24 cellular contexts compared by ENCODE assay signal in the genomic region with DNA sequence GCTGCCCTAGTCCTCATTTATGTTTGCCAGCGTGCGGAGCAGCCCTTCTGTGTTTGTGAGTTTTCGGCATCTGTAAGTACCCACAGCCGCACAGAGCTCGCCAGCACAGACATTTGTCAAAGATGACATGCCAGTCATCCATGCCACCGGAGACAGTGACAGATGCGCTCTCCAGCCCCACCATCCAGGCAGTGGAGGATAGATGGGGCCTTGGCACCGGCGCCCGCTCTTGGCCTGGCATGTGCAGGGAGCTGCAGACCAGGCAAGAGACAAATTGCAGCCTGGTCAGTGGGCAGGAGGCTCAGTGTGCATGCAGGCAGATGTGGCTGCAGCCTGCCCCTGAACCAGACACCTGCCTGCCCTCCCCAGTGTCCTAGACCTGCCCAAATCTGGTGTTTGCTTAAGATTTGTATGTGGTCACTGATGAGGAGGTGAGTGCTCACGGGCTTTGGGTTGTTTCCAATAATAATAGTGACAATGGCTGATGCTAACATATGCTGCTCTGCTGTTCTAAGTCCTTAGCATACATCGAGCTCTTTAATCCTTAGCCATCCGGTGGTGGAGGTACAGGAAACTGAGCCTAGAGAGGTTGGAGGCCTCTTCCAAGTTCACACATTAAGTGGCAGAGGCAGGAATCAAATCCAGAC.
DNase-seq lines count a peak whose midpoint lies in the region; ATAC-seq, FAIRE-seq and TF ChIP-seq lines count a peak whose summit lies in the region.
"Had no signal": no experiment of that assay in that cellular context is flagged by ENCODE, and none has a peak within 500 bp of the region (broad histone marks: within the 10 kb centered on the region; RNA-seq: fewer than 3 reads in every experiment).

No MANE protein-coding gene starts in this region.

- peak overlapping the region; percentile 86 to 89 for H3K27ac ChIP-seq in A549
- peak overlapping the region; percentile 89 for H3K27ac ChIP-seq in epithelial cell of prostate
- H3K27ac ChIP-seq: cardiac muscle cell, dorsolateral prefrontal cortex had no signal

- H3K4me1 ChIP-seq in A549, result peaks cover 68% of the 10 kb centered on the region
- peaks cover 35% of the 10 kb centered on the region for H3K4me1 ChIP-seq in Caco-2

- H3K4me3 Mint-ChIP-seq in Caco-2 (ENCODE audit: unreplicated experiment), result no peak overlapping the region
- H3K4me3 Mint-ChIP-seq: activated T-helper 1 cell treated with anti-CD3 and anti-CD28 coated beads, Interleukin-12 subunit alpha, Interleukin-12 subunit beta, Interleukin-2, Interleukin-4 antibody, amounts not matched to agents 30 ng/mL and 10 ng/mL and 1 ng/mL, durations not matched to agents 14 hours and 24 hours and 36 hours; CD14-positive monocyte; H9; stimulated activated naive CD8-positive, alpha-beta T cell treated with anti-CD3 and anti-CD28 coated beads, Interleukin-15, Interleukin-2, amounts not matched to agents 100 ng/mL and 50 ng/mL, for 24 hours; type B pancreatic cell had no signal

- intact Hi-C loops in Caco-2 (cut with micrococcal nuclease; ENCODE audit: unreplicated experiment), result no loop called here

- TF ChIP-seq CTCF in A549 (IDR thresholded peaks at IDR 0.05), result no peak
- TF ChIP-seq CTCF in Caco-2 (IDR thresholded peaks at IDR 0.05; ENCODE audit: insufficient read depth in 1 of 2, low read depth in 1 of 2, low read length in 1 of 2, severe bottlenecking in 1 of 2, unreplicated experiment in 1 of 2), result no peak

- no peaks in the 10 kb centered on the region for H3K9me3 ChIP-seq in A549
- H3K9me3 ChIP-seq in Caco-2, result no peaks in the 10 kb centered on the region

- WGBS in A549 (ENCODE audit: missing lambda C conversion rate), result 85% methylated on average over 13 of the region's 13 CpGs

- no peak for TF ChIP-seq EP300 in A549 (IDR thresholded peaks at IDR 0.05)

- no peaks in the 10 kb centered on the region for H3K36me3 ChIP-seq in Caco-2 (ENCODE audit: control insufficient read depth, insufficient read depth, low read length)
- H3K36me3 ChIP-seq: cardiac muscle cell had no signal

- DNase-seq in A549 (ENCODE audit: low read depth in 1 of 2, low spot score in 1 of 2) (no peak), Daoy (ENCODE audit: low read depth) (peak; percentile 51), NCI-H510A (lab: John Stamatoyannopoulos, UW) (peak; percentile 15), epithelial cell of prostate (ENCODE audit: low read depth, low spot score) (no peak), dermis blood vessel endothelial cell (no peak), HCEC 1CT (no peak), Caco-2 (no peak), GM19240 (ENCODE audit: insufficient read length, low spot score) (no peak)
- DNase-seq: activated CD4-positive, CD25-positive, alpha-beta regulatory T cell; dorsolateral prefrontal cortex; glutamatergic neuron; H9; KBM-7; left ventricle myocardium superior; NCI-H1105; occipital lobe had no signal

- H3K4me3 ChIP-seq in A549, result no peak overlapping the region
- no peak overlapping the region for H3K4me3 ChIP-seq in Caco-2 (ENCODE audit: low read depth, low read length)
- H3K4me3 ChIP-seq: cardiac muscle cell, dorsolateral prefrontal cortex had no signal

- no peak for FAIRE-seq in A549 (lab: Jason Lieb, UNC)
- FAIRE-seq: GM19239 had no signal

- no peaks in the 10 kb centered on the region for H3K9me3 Mint-ChIP-seq in Caco-2 (ENCODE audit: unreplicated experiment)
- H3K9me3 Mint-ChIP-seq: H9; stimulated activated naive CD8-positive, alpha-beta T cell treated with anti-CD3 and anti-CD28 coated beads, Interleukin-15, Interleukin-2, amounts not matched to agents 100 ng/mL and 50 ng/mL, for 24 hours; type B pancreatic cell had no signal

- no peak overlapping the region for H3K4me2 ChIP-seq in A549

- peaks cover 30% of the 10 kb centered on the region for H3K4me1 Mint-ChIP-seq in Caco-2 (ENCODE audit: low read depth, unreplicated experiment)

- no peaks in the 10 kb centered on the region for H3K36me3 Mint-ChIP-seq in Caco-2 (ENCODE audit: insufficient read depth, unreplicated experiment)
- H3K36me3 Mint-ChIP-seq: CD14-positive monocyte, type B pancreatic cell had no signal

- BruUV-seq in Caco-2 (replicated peaks; lab: Mats Ljungman, UMichigan), result no TSS peak

- no peak overlapping the region for H3K27ac Mint-ChIP-seq in Caco-2 (ENCODE audit: unreplicated experiment)
- H3K27ac Mint-ChIP-seq: CD14-positive monocyte; H9; stimulated activated naive CD8-positive, alpha-beta T cell treated with anti-CD3 and anti-CD28 coated beads, Interleukin-15, Interleukin-2, amounts not matched to agents 100 ng/mL and 50 ng/mL, for 24 hours; type B pancreatic cell had no signal

- CTCF ChIA-PET in A549 (lab: Yijun Ruan, JAX), result interaction anchor here (1.0 to 1.6 kb wide), 2 partner anchors 35 to 67 kb away, joined by 3 to 4 read pairs; no protein-coding TSS in a partner anchor
- CTCF ChIA-PET in Caco-2 (lab: Charles Lee), result no interaction called here

- no peak for TF ChIP-seq RAD21 in A549 (conservative IDR thresholded peaks at IDR 0.05 in 1 of 2, IDR thresholded peaks at IDR 0.05 in 1 of 2)

- no peak for ATAC-seq in A549
- ATAC-seq: esophagus mucosa, left ventricle myocardium superior, sciatic nerve had no signal

- no peak for TF ChIP-seq POLR2A in A549 (IDR thresholded peaks at IDR 0.05; ENCODE audit: low read length)

- H3K27me3 ChIP-seq in Caco-2 (replicated peaks; ENCODE audit: control insufficient read depth, insufficient read depth, low read length), result no peaks in the 10 kb centered on the region
- H3K27me3 ChIP-seq: cardiac muscle cell had no signal

- POLR2A ChIA-PET in A549 (lab: Yijun Ruan, JAX), result no interaction called here
- POLR2A ChIA-PET in Caco-2 (lab: Charles Lee), result no interaction called here

- no peaks in the 10 kb centered on the region for H3K27me3 Mint-ChIP-seq in Caco-2 (ENCODE audit: insufficient read depth, unreplicated experiment)
- H3K27me3 Mint-ChIP-seq: stimulated activated naive CD8-positive, alpha-beta T cell treated with anti-CD3 and anti-CD28 coated beads, Interleukin-15, Interleukin-2, amounts not matched to agents 100 ng/mL and 50 ng/mL, for 24 hours had no signal

TF ChIP-seq in A549, 52 proteins besides CTCF, POLR2A, EP300 and RAD21:
- TF ChIP-seq EHMT2 (IDR thresholded peaks at IDR 0.05; ENCODE audit: low read depth), result no peak
- no peak for TF ChIP-seq HEYL (CRISPR knock-in tag; IDR thresholded peaks at IDR 0.05)
- TF ChIP-seq FOSB (CRISPR knock-in tag; IDR thresholded peaks at IDR 0.05), result no peak
- TF ChIP-seq, protein P1, sequence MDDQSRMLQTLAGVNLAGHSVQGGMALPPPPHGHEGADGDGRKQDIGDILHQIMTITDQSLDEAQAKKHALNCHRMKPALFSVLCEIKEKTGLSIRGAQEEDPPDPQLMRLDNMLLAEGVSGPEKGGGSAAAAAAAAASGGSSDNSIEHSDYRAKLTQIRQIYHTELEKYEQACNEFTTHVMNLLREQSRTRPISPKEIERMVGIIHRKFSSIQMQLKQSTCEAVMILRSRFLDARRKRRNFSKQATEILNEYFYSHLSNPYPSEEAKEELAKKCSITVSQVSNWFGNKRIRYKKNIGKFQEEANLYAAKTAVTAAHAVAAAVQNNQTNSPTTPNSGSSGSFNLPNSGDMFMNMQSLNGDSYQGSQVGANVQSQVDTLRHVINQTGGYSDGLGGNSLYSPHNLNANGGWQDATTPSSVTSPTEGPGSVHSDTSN (IDR thresholded peaks at IDR 0.05), result no peak
- no peak for TF ChIP-seq MAFK (IDR thresholded peaks at IDR 0.05; ENCODE audit: partially characterized antibody)
- no peak for TF ChIP-seq CHD4 (IDR thresholded peaks at IDR 0.05; ENCODE audit: borderline replicate concordance)
- TF ChIP-seq HOXB5 (CRISPR knock-in tag; IDR thresholded peaks at IDR 0.05), result no peak
- TF ChIP-seq JUN (IDR thresholded peaks at IDR 0.05), result no peak
- TF ChIP-seq NFE2L2 (conservative IDR thresholded peaks at IDR 0.05; ENCODE audit: low read length), result no peak
- TF ChIP-seq, protein P2, sequence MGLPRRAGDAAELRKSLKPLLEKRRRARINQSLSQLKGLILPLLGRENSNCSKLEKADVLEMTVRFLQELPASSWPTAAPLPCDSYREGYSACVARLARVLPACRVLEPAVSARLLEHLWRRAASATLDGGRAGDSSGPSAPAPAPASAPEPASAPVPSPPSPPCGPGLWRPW (IDR thresholded peaks at IDR 0.05), result no peak
- TF ChIP-seq CEBPB (IDR thresholded peaks at IDR 0.05), result no peak
- TF ChIP-seq ZC3H11A (IDR thresholded peaks at IDR 0.05), result no peak
- no peak for TF ChIP-seq GATA3 (IDR thresholded peaks at IDR 0.05; ENCODE audit: borderline replicate concordance)
- TF ChIP-seq NR3C1 (IDR thresholded peaks at IDR 0.05), result no peak
- no peak for TF ChIP-seq ESRRA (IDR thresholded peaks at IDR 0.05; ENCODE audit: borderline replicate concordance, low read length)
- no peak for TF ChIP-seq POLR2AphosphoS2 (conservative IDR thresholded peaks at IDR 0.05; ENCODE audit: low read length)
- TF ChIP-seq CBX2 (IDR thresholded peaks at IDR 0.05; ENCODE audit: borderline replicate concordance, low read depth), result no peak
- no peak for TF ChIP-seq TP53 (CRISPR knock-in tag; IDR thresholded peaks at IDR 0.05)
- TF ChIP-seq RFX5 (IDR thresholded peaks at IDR 0.05), result no peak
- TF ChIP-seq, protein P3, sequence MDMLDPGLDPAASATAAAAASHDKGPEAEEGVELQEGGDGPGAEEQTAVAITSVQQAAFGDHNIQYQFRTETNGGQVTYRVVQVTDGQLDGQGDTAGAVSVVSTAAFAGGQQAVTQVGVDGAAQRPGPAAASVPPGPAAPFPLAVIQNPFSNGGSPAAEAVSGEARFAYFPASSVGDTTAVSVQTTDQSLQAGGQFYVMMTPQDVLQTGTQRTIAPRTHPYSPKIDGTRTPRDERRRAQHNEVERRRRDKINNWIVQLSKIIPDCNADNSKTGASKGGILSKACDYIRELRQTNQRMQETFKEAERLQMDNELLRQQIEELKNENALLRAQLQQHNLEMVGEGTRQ (IDR thresholded peaks at IDR 0.05), result no peak

Comparison
In these comparisons a context has a peak if more than half of its experiments do, and no peak if none do; other contexts are left out.
1. DNase-seq: peak in Daoy (single experiment) and NCI-H510A (single experiment); none in A549 (0 of 2), epithelial cell of prostate (single experiment), dermis blood vessel endothelial cell (single experiment), HCEC 1CT (single experiment), Caco-2 (0 of 2) and GM19240 (single experiment).